ENCODE assay signal across 8 cellular contexts in the genomic region with DNA sequence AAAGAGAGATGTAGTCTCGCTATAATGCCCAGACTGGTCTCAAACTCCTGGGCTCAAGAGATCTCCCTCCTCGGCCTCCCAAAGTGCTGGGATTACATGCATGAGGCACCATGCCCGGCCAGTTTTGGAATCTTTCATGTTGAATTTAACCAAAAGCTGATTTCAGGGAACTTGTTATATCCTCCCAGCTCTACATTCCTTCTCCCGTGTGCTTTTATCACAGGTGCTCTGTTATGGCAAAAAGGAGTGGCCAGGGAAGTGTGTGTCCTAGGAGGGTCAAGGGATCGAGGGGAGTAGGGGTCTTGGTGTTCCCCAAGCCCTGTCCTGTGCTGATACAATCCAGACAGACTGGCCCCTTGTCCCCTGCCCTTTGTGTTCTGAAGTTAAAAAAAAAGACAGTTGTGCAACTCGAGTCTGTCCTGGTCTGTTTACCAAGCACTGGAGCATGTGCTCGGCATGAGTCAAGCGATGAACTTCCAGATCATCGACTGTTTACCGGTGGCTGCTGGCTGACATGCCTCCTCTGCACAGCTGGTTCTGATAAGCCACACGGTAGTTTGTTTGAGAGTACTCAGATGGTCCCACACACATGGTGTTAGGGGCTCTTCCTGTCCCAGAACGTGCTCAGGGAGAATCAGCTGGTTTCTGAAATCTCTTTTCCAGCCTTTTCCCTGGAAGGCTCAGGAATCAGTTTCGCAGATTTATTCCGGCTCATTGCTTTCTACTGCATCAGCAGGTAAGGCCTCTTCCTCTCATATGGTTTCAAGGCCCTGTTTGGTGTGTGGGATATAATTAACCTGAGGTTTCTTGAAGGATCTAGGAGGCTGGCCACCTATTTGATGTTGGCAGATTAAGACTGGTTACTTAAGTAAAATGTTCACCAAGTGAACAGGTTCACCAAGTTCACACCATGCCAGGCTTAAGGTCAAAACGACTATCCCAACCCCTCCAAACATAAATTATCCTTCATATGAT. TPM values are rescaled to one million over a fixed set of nuclear protein-coding genes. Genes with fewer than 3 reads are reported as not detected.
DNase-seq lines count a peak whose midpoint lies in the region; ATAC-seq and TF ChIP-seq lines count a peak whose summit lies in the region.

No MANE protein-coding gene starts in this region.

- H3K27ac ChIP-seq in Peyer's patch: peak overlapping the region in 3 of 4 donors; percentile 25 to 68 (median 65)
- peak overlapping the region; percentile 81 for H3K27ac ChIP-seq in psoas muscle

- DNase-seq in EL (peak; percentile 83), Peyer's patch (peak in 2 of 3 donors; percentile 24 to 75), fibroblast of pulmonary artery (ENCODE audit: low read depth) (peak; percentile 92), psoas muscle (peak; percentile 72 to 81), globus pallidus (ENCODE audit: low spot score) (no peak)
- no peak for DNase-seq in activated CD4-positive, CD25-positive, alpha-beta regulatory T cell treated with anti-CD3 and anti-CD28 coated beads, Interleukin-2, amount 50 U/mL, for 72 hours
- no peak for DNase-seq in activated naive CD4-positive, alpha-beta T cell treated with anti-CD3 and anti-CD28 coated beads, Interleukin-2, amount 50 U/mL, for 72 hours (ENCODE audit: low spot score in 2 of 2)

- no peak overlapping the region for H3K4me3 ChIP-seq in Peyer's patch
- H3K4me3 ChIP-seq in fibroblast of pulmonary artery (replicated peaks; ENCODE audit: low read depth, low read length): no peak overlapping the region
- no peak overlapping the region for H3K4me3 ChIP-seq in psoas muscle

- H3K9me3 Mint-ChIP-seq in activated naive CD4-positive, alpha-beta T cell treated with anti-CD3 and anti-CD28 coated beads, Interleukin-2, amount 50 U/mL, for 72 hours: no peaks in the 10 kb centered on the region

- H3K36me3 Mint-ChIP-seq in activated naive CD4-positive, alpha-beta T cell treated with anti-CD3 and anti-CD28 coated beads, Interleukin-2, amount 50 U/mL, for 72 hours: no peaks in the 10 kb centered on the region

- 49 to 52% (median 51%) methylated on average over 15 of the region's 15 CpGs for WGBS in psoas muscle, 3 donors

- no peak for TF ChIP-seq POLR2A in Peyer's patch (IDR thresholded peaks at IDR 0.05)

- H3K27me3 ChIP-seq in Peyer's patch (no peaks in the 10 kb centered on the region), psoas muscle (ENCODE audit: insufficient read depth in 3 of 3, low read length in 2 of 3) (no peaks in the 10 kb centered on the region)

- ATAC-seq in psoas muscle (peak; percentile 91 to 95 (median 91)), GM21360 (IDR thresholded peaks at IDR 0.05; ENCODE audit: unreplicated experiment) (no peak)
- ATAC-seq in activated naive CD4-positive, alpha-beta T cell treated with anti-CD3 and anti-CD28 coated beads, Interleukin-2, amount 50 U/mL, for 72 hours: no peak

- H3K36me3 ChIP-seq in Peyer's patch: peaks cover 0 to 90% (median 0%) of the 10 kb centered on the region in 3 donors
- H3K36me3 ChIP-seq in psoas muscle (ENCODE audit: insufficient read depth in 1 of 2, low read depth in 1 of 2): peaks cover 7 to 72% of the 10 kb centered on the region in 2 donors

- H3K4me1 ChIP-seq in Peyer's patch (no peaks in the 10 kb centered on the region), psoas muscle (peaks cover 12% of the 10 kb centered on the region)

- no peak overlapping the region for H3K27ac Mint-ChIP-seq in activated naive CD4-positive, alpha-beta T cell treated with anti-CD3 and anti-CD28 coated beads, Interleukin-2, amount 50 U/mL, for 72 hours

- no peaks in the 10 kb centered on the region for H3K9me3 ChIP-seq in Peyer's patch
- H3K9me3 ChIP-seq in psoas muscle: no peaks in the 10 kb centered on the region

- intact Hi-C loops in psoas muscle (cut with DNase I): no loop called here

- no peak for TF ChIP-seq CTCF in Peyer's patch (IDR thresholded peaks at IDR 0.05)
- TF ChIP-seq CTCF in fibroblast of pulmonary artery (IDR thresholded peaks at IDR 0.05; ENCODE audit: low read length, missing control alignments): no peak
- no peak for TF ChIP-seq CTCF in psoas muscle (IDR thresholded peaks at IDR 0.05)

RNA-seq across cellular contexts. Expression of gene NAA20, which starts 52.6 kb away (rescaled TPM):
- total RNA-seq in Peyer's patch (10 to 100 TPM; 13.3 to 20.9 (median 15.4) TPM), psoas muscle (100 to 1,000 TPM in 1 of 4 donors, 10 to 100 TPM in 3; 64.2 to 121 (median 89.5) TPM)
- polyA plus RNA-seq in psoas muscle: 100 to 1,000 TPM in 2 of 3 donors, 10 to 100 TPM in 1; 95.4 to 114 (median 112) TPM
- total RNA-seq in activated naive CD4-positive, alpha-beta T cell treated with anti-CD3 and anti-CD28 coated beads, Interleukin-2, amount 50 U/mL, for 72 hours: 10 to 100 TPM; 50.5 to 67.5 TPM

Comparison
In these comparisons a context has a peak if more than half of its experiments do, and no peak if none do; other contexts are left out.
1. DNase-seq: peak in EL (single experiment), Peyer's patch (2 of 3), fibroblast of pulmonary artery (single experiment) and psoas muscle (2 of 2); none in activated CD4-positive, CD25-positive, alpha-beta regulatory T cell treated with anti-CD3 and anti-CD28 coated beads, Interleukin-2, amount 50 U/mL, for 72 hours (single experiment), globus pallidus (single experiment) and activated naive CD4-positive, alpha-beta T cell treated with anti-CD3 and anti-CD28 coated beads, Interleukin-2, amount 50 U/mL, for 72 hours (0 of 2).
2. ATAC-seq: peak in psoas muscle (4 of 4); none in activated naive CD4-positive, alpha-beta T cell treated with anti-CD3 and anti-CD28 coated beads, Interleukin-2, amount 50 U/mL, for 72 hours (0 of 2) and GM21360 (single experiment).